In genomic region chrX:44705817-44706551, GRCh38 we compare ENCODE assay signal across 1 cellular context.
TF ChIP-seq lines count a peak whose summit lies in the region.

No MANE protein-coding gene starts in this region.

TF ChIP-seq in HepG2, 621 proteins besides CTCF, POLR2A, EP300 and RAD21 (continued from another document):
- TF ChIP-seq DBP (CRISPR knock-in tag; IDR thresholded peaks at IDR 0.05; ENCODE audit: not compliant biosample characterization) (no peak), ZSCAN31 (CRISPR knock-in tag; IDR thresholded peaks at IDR 0.05; ENCODE audit: low read depth) (no peak), SAP130 (CRISPR knock-in tag; IDR thresholded peaks at IDR 0.05; ENCODE audit: low read depth) (peak; percentile 34), EHMT2 (IDR thresholded peaks at IDR 0.05; ENCODE audit: borderline replicate concordance, low read depth, low read length) (no peak), ZFY (CRISPR knock-in tag; IDR thresholded peaks at IDR 0.05) (0 out of 2 replicates have a peak, but pooled peaks have one; percentile 15), ZBTB3 (CRISPR knock-in tag; IDR thresholded peaks at IDR 0.05; ENCODE audit: borderline replicate concordance, low read depth) (no peak), NR2F2 (IDR thresholded peaks at IDR 0.05; ENCODE audit: borderline replicate concordance, low read depth) (peak; percentile 50; the same call in 1 of the 2 replicates)
